Comparison of ENCODE assay signal across 8 cellular contexts in genomic region chr2:169798397-169798717, GRCh38. TPM values are rescaled to one million over a fixed set of nuclear protein-coding genes. Genes with fewer than 3 reads are reported as not detected.
DNase-seq lines count a peak whose midpoint lies in the region; ATAC-seq, FAIRE-seq and TF ChIP-seq lines count a peak whose summit lies in the region.

No MANE protein-coding gene starts in this region.

- no peaks in the 10 kb centered on the region for H3K79me1 ChIP-seq in H1 (ENCODE audit: low read depth, low read length)

- no peak overlapping the region; the same call in 1 of the 2 replicates for H2AFZ ChIP-seq in H1 (ENCODE audit: low read length)

- peaks cover 9 to 43% of the 10 kb centered on the region in 2 experiments for H3K79me2 ChIP-seq in H1 (ENCODE audit: control insufficient read depth in 1 of 2, insufficient read depth in 2 of 2, low read length in 2 of 2)

- CTCF ChIA-PET in Caco-2 (lab: Charles Lee) (interaction anchor here (0.7 kb wide), 1 partner anchor 130 kb away, joined by 6 read pairs; no protein-coding TSS in a partner anchor), H1 (lab: Charles Lee; ENCODE audit: partially characterized antibody) (no interaction called here)

- no peak for TF ChIP-seq EP300 in H1 (IDR thresholded peaks at IDR 0.05; ENCODE audit: borderline replicate concordance in 1 of 2, low read depth in 2 of 2, low read length in 2 of 2)

- H4K5ac ChIP-seq in H1 (ENCODE audit: insufficient read length, low read depth, low read length) = peak overlapping the region; percentile 86

- H3K27ac ChIP-seq in H1 (ENCODE audit: low read depth, low read length) (0 out of 2 replicates have a peak overlapping the region, but pooled peaks have one; percentile 90), neutrophil (peak overlapping the region; percentile 85)

- no peak overlapping the region for H3K4ac ChIP-seq in H1 (replicated peaks; ENCODE audit: insufficient read length, low read depth, low read length)

- H4K20me1 ChIP-seq in H1 (replicated peaks in 1 of 2; ENCODE audit: control insufficient read depth in 1 of 2, insufficient read depth in 2 of 2, low read length in 2 of 2) = peaks cover 0 to 2% of the 10 kb centered on the region in 2 experiments

- no peak overlapping the region for H3K23ac ChIP-seq in H1 (ENCODE audit: insufficient read length)

- no peak overlapping the region for H2BK120ac ChIP-seq in H1 (replicated peaks; ENCODE audit: low read depth, low read length)

- no peak overlapping the region for H2BK5ac ChIP-seq in H1 (ENCODE audit: low read depth, low read length)

- H3K4me1 Mint-ChIP-seq in Caco-2 (ENCODE audit: low read depth, unreplicated experiment) = peaks cover 18% of the 10 kb centered on the region

- H3K4me3 ChIP-seq in Caco-2 (ENCODE audit: low read depth, low read length) = peak overlapping the region; percentile 68
- H3K4me3 ChIP-seq in MG63 = peak overlapping the region; percentile 64
- H3K4me3 ChIP-seq in H1 (ENCODE audit: extremely low read depth in 1 of 4, insufficient read depth in 2 of 4, low read depth in 3 of 4, low read length in 4 of 4) = peak overlapping the region; percentile 76 to 96 (median 88)
- peak overlapping the region; percentile 59 to 70 for H3K4me3 ChIP-seq in neutrophil (ENCODE audit: low read depth in 1 of 2, low read length in 1 of 2)

- H3K9me3 ChIP-seq in Caco-2 (peaks cover 4% of the 10 kb centered on the region; the same call in 1 of the 2 replicates), MG63 (peaks cover 3% of the 10 kb centered on the region; the same call in 1 of the 2 replicates), H1 (ENCODE audit: insufficient read depth in 2 of 2, low read depth in 1 of 2, low read length in 1 of 2) (no peaks in the 10 kb centered on the region), neutrophil (no peaks in the 10 kb centered on the region)

- no peak overlapping the region for H4K91ac ChIP-seq in H1 (replicated peaks; ENCODE audit: insufficient read length, low read length)

- DNase-seq in Caco-2 (no peak), MG63 (no peak), H1 (ENCODE audit: low read depth in 1 of 2, low spot score in 2 of 2) (no peak), left lobe of liver (ENCODE audit: low spot score) (no peak), NCI-H1092 (lab: John Stamatoyannopoulos, UW) (no peak)

- no peak overlapping the region for H3K14ac ChIP-seq in H1 (ENCODE audit: insufficient read length)

- H3K4me2 ChIP-seq in H1 (ENCODE audit: insufficient read depth in 1 of 2, low read depth in 2 of 2, low read length in 2 of 2) = peak overlapping the region; percentile 74 to 90

- ATAC-seq in HG03520 (IDR thresholded peaks at IDR 0.05; ENCODE audit: unreplicated experiment) = no peak
- ATAC-seq in left lobe of liver = no peak
- ATAC-seq in GM21423 (IDR thresholded peaks at IDR 0.05; ENCODE audit: unreplicated experiment) = no peak

- no peak for TF ChIP-seq RAD21 in H1 (IDR thresholded peaks at IDR 0.05 in 1 of 2, conservative IDR thresholded peaks at IDR 0.05 in 1 of 2; ENCODE audit: low read depth in 2 of 2, low read length in 2 of 2)

- H3K27ac Mint-ChIP-seq in Caco-2 (ENCODE audit: unreplicated experiment) = peak overlapping the region; percentile 76

- H3K9me3 Mint-ChIP-seq in Caco-2 (ENCODE audit: unreplicated experiment) = peaks cover 12% of the 10 kb centered on the region

- 30% methylated on average over 4 of the region's 4 CpGs; no CpG with 5 or more reads in 1 of the 2 experiments for WGBS in H1 (ENCODE audit: extremely low coverage in 1 of 2, insufficient coverage in 1 of 2, insufficient read length in 1 of 2, insufficient replicate concordance in 2 of 2, low coverage in 1 of 2, low lambda C conversion rate in 2 of 2, missing lambda C conversion rate in 1 of 2), 2 experiments

- no peak overlapping the region for H2BK20ac ChIP-seq in H1 (ENCODE audit: low read length)

- H3K4me1 ChIP-seq in Caco-2 (peaks cover 16% of the 10 kb centered on the region), H1 (replicated peaks in 1 of 4; ENCODE audit: control insufficient read depth in 3 of 4, insufficient read depth in 4 of 4, low read length in 3 of 4) (peaks cover 0 to 7% (median 2%) of the 10 kb centered on the region in 4 experiments; a peak in 4 of 7 replicates), neutrophil (ENCODE audit: control insufficient read depth in 1 of 2, insufficient read depth in 1 of 2, low read depth in 1 of 2, low read length in 1 of 2) (peaks cover 9 to 11% of the 10 kb centered on the region in 2 experiments)

- no peak overlapping the region for H2BK12ac ChIP-seq in H1 (ENCODE audit: low read depth, low read length)

- no peak overlapping the region; a peak in 2 of 7 replicates for H3K9ac ChIP-seq in H1 (replicated peaks in 1 of 4; ENCODE audit: extremely low read depth in 1 of 4, low read depth in 3 of 4, low read length in 3 of 4)

- no peak overlapping the region for H4K8ac ChIP-seq in H1 (ENCODE audit: extremely low read depth, insufficient read depth, low read length)

- no peak for TF ChIP-seq POLR2A in H1 (IDR thresholded peaks at IDR 0.05; ENCODE audit: control extremely low read depth in 1 of 2, low read depth in 2 of 2, low read length in 2 of 2)

- H3K4me3 Mint-ChIP-seq in Caco-2 (ENCODE audit: unreplicated experiment) = peak overlapping the region; percentile 86

- peaks cover 5% of the 10 kb centered on the region; the same call in 1 of the 2 replicates for H3K23me2 ChIP-seq in H1 (ENCODE audit: low read depth, low read length)

- no peak overlapping the region for H3K18ac ChIP-seq in H1 (ENCODE audit: extremely low read depth, low read length)

- no peak overlapping the region for H2AK5ac ChIP-seq in H1 (ENCODE audit: low read depth, low read length)

- no peaks in the 10 kb centered on the region for H3K27me3 Mint-ChIP-seq in Caco-2 (ENCODE audit: insufficient read depth, unreplicated experiment)

- intact Hi-C loops in Caco-2 (cut with micrococcal nuclease; ENCODE audit: unreplicated experiment) = no loop called here

- BruUV-seq in Caco-2 (replicated peaks; lab: Mats Ljungman, UMichigan) = no TSS peak

- H3K36me3 Mint-ChIP-seq in Caco-2 (ENCODE audit: insufficient read depth, unreplicated experiment) = peaks cover 32% of the 10 kb centered on the region

- TF ChIP-seq CTCF in Caco-2 (IDR thresholded peaks at IDR 0.05; ENCODE audit: insufficient read depth in 1 of 2, low read depth in 1 of 2, low read length in 1 of 2, severe bottlenecking in 1 of 2, unreplicated experiment in 1 of 2) (no peak), H1 (IDR thresholded peaks at IDR 0.05; ENCODE audit: control extremely low read depth in 1 of 3, insufficient read depth in 1 of 3, low read depth in 1 of 3, low read length in 3 of 3) (no peak), neutrophil (IDR thresholded peaks at IDR 0.05) (no peak)

- FAIRE-seq in H1 (lab: Jason Lieb, UNC) = no peak

- POLR2A ChIA-PET in Caco-2 (lab: Charles Lee) = interaction anchor here (0.7 to 0.9 kb wide), 2 partner anchors 14 to 51 kb away, joined by 3 to 7 read pairs; no protein-coding TSS in a partner anchor
- POLR2A ChIA-PET in H1 (lab: Charles Lee; ENCODE audit: partially characterized antibody) = interaction anchor here (0.7 to 2.8 kb wide), 6 partner anchors 8 to 1936 kb away, joined by 3 to 18 read pairs (median 3); no protein-coding TSS in a partner anchor

- no peak overlapping the region for H2BK15ac ChIP-seq in H1 (ENCODE audit: low read length)

- H3K27me3 ChIP-seq in Caco-2 (replicated peaks; ENCODE audit: control insufficient read depth, insufficient read depth, low read length) = no peaks in the 10 kb centered on the region
- H3K27me3 ChIP-seq in MG63 = no peaks in the 10 kb centered on the region
- H3K27me3 ChIP-seq in H1 (replicated peaks in 1 of 4; ENCODE audit: control insufficient read depth in 3 of 4, extremely low read depth in 1 of 4, insufficient read depth in 3 of 4, low read length in 3 of 4) = peaks cover 0 to 2% (median 0%) of the 10 kb centered on the region in 4 experiments; a peak in 1 of 7 replicates
- no peaks in the 10 kb centered on the region for H3K27me3 ChIP-seq in neutrophil

- H3K36me3 ChIP-seq in Caco-2 (ENCODE audit: control insufficient read depth, insufficient read depth, low read length) = no peaks in the 10 kb centered on the region
- H3K36me3 ChIP-seq in MG63 = peaks cover 33% of the 10 kb centered on the region
- peaks cover 0 to 28% (median 6%) of the 10 kb centered on the region in 4 experiments; a peak in 5 of 8 replicates for H3K36me3 ChIP-seq in H1 (ENCODE audit: control insufficient read depth in 2 of 4, insufficient read depth in 4 of 4, low read length in 3 of 4)
- H3K36me3 ChIP-seq in neutrophil = peaks cover 7% of the 10 kb centered on the region

- no peak overlapping the region for H3K56ac ChIP-seq in H1 (replicated peaks; ENCODE audit: insufficient read length, low read depth, low read length)

RNA-seq across cellular contexts. Expression of gene SSB, which starts 0.3 kb away (rescaled TPM):
- total RNA-seq in Caco-2 (2022) (209 and 215 TPM in 2 replicates), left lobe of liver (21.4 TPM)
- total RNA-seq in MG63 (2014; rRNA removed; shearing (Covaris generic); ENCODE audit: low replicate concordance) = 101 and 193 TPM in 2 replicates
- 263 and 270 TPM in 2 replicates for total RNA-seq in H1 (2021; fragmentation: NEBNext Ultra II Directional; extraction: Animal tissue kit (Norgen Biotek cat#: 25700))
- 32.2 and 60.8 TPM in 2 replicates for polyA plus RNA-seq in H1 (2011; rRNA removed)
- polyA plus RNA-seq in H1 (2011; cell fraction: cytosol; rRNA removed) = 148 TPM
- polyA plus RNA-seq in H1 (2011; cell fraction: nucleus; rRNA removed) = 18.5 TPM
- polyA plus RNA-seq in H1 (2012, experiment 1 of 2) = 140 to 334 TPM (median 159 TPM) in 4 replicates
- 20.4 TPM for polyA plus RNA-seq in H1 (2012, experiment 2 of 2)
- polyA plus RNA-seq in H1 (2013, experiment 1 of 2) = 348 TPM
- polyA plus RNA-seq in H1 (2013, experiment 2 of 2) = 346 TPM
- polyA minus RNA-seq in H1 (2011; rRNA and poly(A)+ RNA removed) = 16.9 and 20.4 TPM in 2 replicates
- 37.6 TPM for polyA minus RNA-seq in H1 (2011; cell fraction: cytosol; rRNA and poly(A)+ RNA removed)
- polyA minus RNA-seq in H1 (2011; cell fraction: nucleus; rRNA and poly(A)+ RNA removed) = 61.7 TPM

RNA-seq across cellular contexts. Expression of gene METTL5, which starts 26.3 kb away (rescaled TPM):
- total RNA-seq in Caco-2 (2022) (75.1 and 82.4 TPM in 2 replicates), left lobe of liver (15.2 TPM)
- 86.5 and 152 TPM in 2 replicates for total RNA-seq in MG63 (2014; rRNA removed; shearing (Covaris generic); ENCODE audit: low replicate concordance)
- 74.1 and 79.7 TPM in 2 replicates for total RNA-seq in H1 (2021; fragmentation: NEBNext Ultra II Directional; extraction: Animal tissue kit (Norgen Biotek cat#: 25700))
- polyA plus RNA-seq in H1 (2011; rRNA removed) = 19.3 and 34.5 TPM in 2 replicates
- polyA plus RNA-seq in H1 (2011; cell fraction: cytosol; rRNA removed) = 66.9 TPM
- 16.0 TPM for polyA plus RNA-seq in H1 (2011; cell fraction: nucleus; rRNA removed)
- 62.7 to 160 TPM (median 79.4 TPM) in 4 replicates for polyA plus RNA-seq in H1 (2012, experiment 1 of 2)
- 24.7 TPM for polyA plus RNA-seq in H1 (2012, experiment 2 of 2)
- polyA plus RNA-seq in H1 (2013, experiment 1 of 2) = 94.8 TPM
- polyA plus RNA-seq in H1 (2013, experiment 2 of 2) = 99.1 TPM
- 11.9 and 19.0 TPM in 2 replicates for polyA minus RNA-seq in H1 (2011; rRNA and poly(A)+ RNA removed)
- polyA minus RNA-seq in H1 (2011; cell fraction: cytosol; rRNA and poly(A)+ RNA removed) = 9.5 TPM
- 21.8 TPM for polyA minus RNA-seq in H1 (2011; cell fraction: nucleus; rRNA and poly(A)+ RNA removed)

RNA-seq across cellular contexts. Expression of gene UBR3, which starts 28.9 kb away (rescaled TPM):
- total RNA-seq in Caco-2 (2022) (32.6 and 35.7 TPM in 2 replicates), left lobe of liver (27.6 TPM)
- 24.5 and 34.9 TPM in 2 replicates for total RNA-seq in MG63 (2014; rRNA removed; shearing (Covaris generic); ENCODE audit: low replicate concordance)
- 16.4 and 17.7 TPM in 2 replicates for total RNA-seq in H1 (2021; fragmentation: NEBNext Ultra II Directional; extraction: Animal tissue kit (Norgen Biotek cat#: 25700))
- 2.3 and 3.7 TPM in 2 replicates for polyA plus RNA-seq in H1 (2011; rRNA removed)
- polyA plus RNA-seq in H1 (2011; cell fraction: cytosol; rRNA removed) = 5.2 TPM
- polyA plus RNA-seq in H1 (2011; cell fraction: nucleus; rRNA removed) = 5.3 TPM
- 5.3 to 9.5 TPM (median 6.5 TPM) in 4 replicates for polyA plus RNA-seq in H1 (2012, experiment 1 of 2)
- polyA plus RNA-seq in H1 (2012, experiment 2 of 2) = 0.62 TPM
- 9.7 TPM for polyA plus RNA-seq in H1 (2013, experiment 1 of 2)
- polyA plus RNA-seq in H1 (2013, experiment 2 of 2) = 9.6 TPM
- polyA minus RNA-seq in H1 (2011; rRNA and poly(A)+ RNA removed) = 16.5 and 21.4 TPM in 2 replicates
- 9.8 TPM for polyA minus RNA-seq in H1 (2011; cell fraction: cytosol; rRNA and poly(A)+ RNA removed)
- 43.3 TPM for polyA minus RNA-seq in H1 (2011; cell fraction: nucleus; rRNA and poly(A)+ RNA removed)
